In genomic region chr5:83474170-83474796, GRCh38 we compare ENCODE assay signal across 1 cellular context.
TF ChIP-seq lines count a peak whose summit lies in the region.

No MANE protein-coding gene starts in this region.

TF ChIP-seq in K562, 482 proteins besides CTCF, POLR2A, EP300 and RAD21 (continued from another document and continues in another):
- peak; percentile 45; the same call in 1 of the 2 replicates for TF ChIP-seq ZBTB40 (IDR thresholded peaks at IDR 0.05)
- no peak for TF ChIP-seq ZBTB40 (CRISPR knock-in tag; IDR thresholded peaks at IDR 0.05)
- TF ChIP-seq RFX7 (CRISPR knock-in tag; IDR thresholded peaks at IDR 0.05) = no peak
- TF ChIP-seq MEF2D (tag; conservative IDR thresholded peaks at IDR 0.05; ENCODE audit: low read depth) = no peak
- peak; percentile 64 for TF ChIP-seq ZBTB7A (IDR thresholded peaks at IDR 0.05; ENCODE audit: borderline replicate concordance, control insufficient read depth, low read depth, low read length)
- TF ChIP-seq ZBTB12 (CRISPR knock-in tag; IDR thresholded peaks at IDR 0.05) = no peak
- no peak for TF ChIP-seq ATF1 (CRISPR knock-in tag; IDR thresholded peaks at IDR 0.05)
- no peak for TF ChIP-seq ATF1 (tag; IDR thresholded peaks at IDR 0.05)
- TF ChIP-seq CREB3L1 (IDR thresholded peaks at IDR 0.05; ENCODE audit: borderline replicate concordance, low read depth) = peak; percentile 45; the same call in 1 of the 2 replicates
- TF ChIP-seq BDP1 (IDR thresholded peaks at IDR 0.05; ENCODE audit: insufficient read depth, insufficient read length) = no peak
- TF ChIP-seq CAMTA2 (CRISPR knock-in tag; conservative IDR thresholded peaks at IDR 0.05) = no peak
- no peak for TF ChIP-seq HNRNPL (IDR thresholded peaks at IDR 0.05; ENCODE audit: low read depth, low read length)
- 0 out of 2 replicates have a peak, but pooled peaks have one; percentile 18 for TF ChIP-seq ATF6 (CRISPR knock-in tag; IDR thresholded peaks at IDR 0.05)
- no peak for TF ChIP-seq HINFP (tag; conservative IDR thresholded peaks at IDR 0.05; ENCODE audit: low read depth)
- TF ChIP-seq HMGN3 (IDR thresholded peaks at IDR 0.05; ENCODE audit: borderline replicate concordance, extremely low read depth, insufficient read length, low read depth, low read length) = peak; percentile 55
- no peak for TF ChIP-seq ZHX1 (conservative IDR thresholded peaks at IDR 0.05; ENCODE audit: low read length)
- TF ChIP-seq CTCFL (IDR thresholded peaks at IDR 0.05; ENCODE audit: borderline replicate concordance, insufficient read depth, low read depth, low read length, poor library complexity, severe bottlenecking) = no peak
- TF ChIP-seq ZNF395 (CRISPR knock-in tag; IDR thresholded peaks at IDR 0.05) = no peak
- TF ChIP-seq PPARD (CRISPR knock-in tag; IDR thresholded peaks at IDR 0.05) = no peak
- no peak for TF ChIP-seq KAT8 (IDR thresholded peaks at IDR 0.05; ENCODE audit: low read depth)
- no peak for TF ChIP-seq STAG1 (CRISPR knock-in tag; IDR thresholded peaks at IDR 0.05; ENCODE audit: borderline replicate concordance)
- no peak for TF ChIP-seq ELK1 (CRISPR knock-in tag; IDR thresholded peaks at IDR 0.05)
- TF ChIP-seq KDM1A (IDR thresholded peaks at IDR 0.05) = no peak
- TF ChIP-seq ZNF507 (tag; conservative IDR thresholded peaks at IDR 0.05) = no peak
- no peak for TF ChIP-seq SMARCE1 (IDR thresholded peaks at IDR 0.05)
- no peak for TF ChIP-seq ZNF561 (CRISPR knock-in tag; conservative IDR thresholded peaks at IDR 0.05)
- no peak for TF ChIP-seq ZBTB5 (IDR thresholded peaks at IDR 0.05)
- 0 out of 2 replicates have a peak, but pooled peaks have one; percentile 4 for TF ChIP-seq SP1 (CRISPR knock-in tag; IDR thresholded peaks at IDR 0.05)
